9 cellular contexts compared by ENCODE assay signal in genomic region chr18:22559414-22560282, GRCh38.
DNase-seq lines count a peak whose midpoint lies in the region; FAIRE-seq and TF ChIP-seq lines count a peak whose summit lies in the region.
"Had no signal": no experiment of that assay in that cellular context is flagged by ENCODE, and none has a peak within 500 bp of the region (broad histone marks: within the 10 kb centered on the region; RNA-seq: fewer than 3 reads in every experiment).

No MANE protein-coding gene starts in this region.

- H3K36me3 Mint-ChIP-seq in brain, result no peaks in the 10 kb centered on the region
- no peaks in the 10 kb centered on the region for H3K36me3 Mint-ChIP-seq in immature natural killer cell
- H3K36me3 Mint-ChIP-seq: IgD-negative memory B cell had no signal

- TF ChIP-seq CTCF in brain (conservative IDR thresholded peaks at IDR 0.05), result peak; percentile 27 to 37

- peaks cover 85% of the 10 kb centered on the region for H3K27me3 Mint-ChIP-seq in brain
- peaks cover 2 to 34% (median 9%) of the 10 kb centered on the region in 3 donors for H3K27me3 Mint-ChIP-seq in immature natural killer cell (ENCODE audit: low read depth in 3 of 3)

- no peaks in the 10 kb centered on the region for H3K36me3 ChIP-seq in small intestine (ENCODE audit: control insufficient read depth in 2 of 2, insufficient read depth in 2 of 2, low read length in 2 of 2)

- peak overlapping the region; percentile 29 to 55 for H3K4me3 ChIP-seq in small intestine (ENCODE audit: low read depth in 1 of 2, low read length in 2 of 2)

- H3K27me3 ChIP-seq in small intestine (ENCODE audit: control insufficient read depth in 2 of 2, insufficient read depth in 2 of 2, low read length in 2 of 2), result no peaks in the 10 kb centered on the region

- no peak for FAIRE-seq in small intestine (lab: Jason Lieb, UNC)

- peak overlapping the region; percentile 83 to 90 (median 87) for H3K4me3 Mint-ChIP-seq in brain
- peak overlapping the region; percentile 87 to 96 (median 90) for H3K4me3 Mint-ChIP-seq in immature natural killer cell

- H3K4me1 Mint-ChIP-seq in brain, result peaks cover 7% of the 10 kb centered on the region
- peaks cover 8 to 22% of the 10 kb centered on the region in 2 donors for H3K4me1 Mint-ChIP-seq in immature natural killer cell

- peak; percentile 64 for DNase-seq in ELR (ENCODE audit: low read depth)
- DNase-seq in NCI-H69 (lab: John Stamatoyannopoulos, UW), result peak; percentile 53
- DNase-seq in immature natural killer cell, result peak; percentile 33 to 56 (median 47)
- peak; percentile 80 for DNase-seq in small intestine
- DNase-seq in erythroblast (lab: John Stamatoyannopoulos, UW), result no peak
- DNase-seq in Ammon's horn (ENCODE audit: low spot score), result no peak
- no peak for DNase-seq in activated naive CD4-positive, alpha-beta T cell (lab: John Stamatoyannopoulos, UW)

- no peaks in the 10 kb centered on the region for H3K4me1 ChIP-seq in small intestine (ENCODE audit: control insufficient read depth in 2 of 2, insufficient read depth in 1 of 2, low read depth in 1 of 2, low read length in 1 of 2)

- H3K27ac ChIP-seq in small intestine (ENCODE audit: low read depth in 1 of 2, low read length in 1 of 2), result peak overlapping the region; percentile 85 to 88

- no peaks in the 10 kb centered on the region for H3K9me3 ChIP-seq in small intestine (ENCODE audit: control insufficient read depth, low read depth)

- H3K9me3 Mint-ChIP-seq in brain, result no peaks in the 10 kb centered on the region
- H3K9me3 Mint-ChIP-seq in immature natural killer cell, result no peaks in the 10 kb centered on the region
- H3K9me3 Mint-ChIP-seq: IgD-negative memory B cell had no signal

- TF ChIP-seq POLR2A in erythroblast (IDR thresholded peaks at IDR 0.05; ENCODE audit: low read length), result no peak

- H3K27ac Mint-ChIP-seq in brain (peak overlapping the region in 3 of 5 experiments; percentile 21 to 80 (median 70)), immature natural killer cell (peak overlapping the region; percentile 13 to 90 (median 83))
- H3K27ac Mint-ChIP-seq: IgD-negative memory B cell had no signal

- 1% methylated on average over 57 to 64 of the region's 64 CpGs for WGBS in small intestine, 3 donors

Comparison
In these comparisons a context has a peak if more than half of its experiments do, and no peak if none do; other contexts are left out.
1. DNase-seq: peak in ELR (single experiment), NCI-H69 (single experiment), immature natural killer cell (3 of 3) and small intestine (single experiment); none in erythroblast (0 of 2), Ammon's horn (single experiment) and activated naive CD4-positive, alpha-beta T cell (0 of 4).